Comparison of ENCODE assay signal across 22 cellular contexts in genomic region chr5:51829226-51829625, GRCh38.
DNase-seq lines count a peak whose midpoint lies in the region; ATAC-seq and TF ChIP-seq lines count a peak whose summit lies in the region.
"Had no signal": no experiment of that assay in that cellular context is flagged by ENCODE, and none has a peak within 500 bp of the region (broad histone marks: within the 10 kb centered on the region; RNA-seq: fewer than 3 reads in every experiment).

No MANE protein-coding gene starts in this region.

- no peaks in the 10 kb centered on the region for H4K20me1 ChIP-seq in smooth muscle cell (ENCODE audit: low read depth)

- no peak overlapping the region for H3K4me2 ChIP-seq in smooth muscle cell
- H3K4me2 ChIP-seq: KMS-11 had no signal

- H2AFZ ChIP-seq in smooth muscle cell (ENCODE audit: low read depth): no peak overlapping the region

- H3K27ac ChIP-seq in RWPE1: no peak overlapping the region
- H3K27ac ChIP-seq in smooth muscle cell (ENCODE audit: low read depth): peak overlapping the region; percentile 13
- H3K27ac ChIP-seq: ascending aorta, dorsolateral prefrontal cortex, heart left ventricle, KMS-11, left ventricle myocardium inferior, ovary, spleen had no signal

- no peak overlapping the region for H3K9ac ChIP-seq in smooth muscle cell (ENCODE audit: low read depth)
- H3K9ac ChIP-seq: KMS-11 had no signal

- no peaks in the 10 kb centered on the region for H3K4me1 ChIP-seq in smooth muscle cell (ENCODE audit: low read depth)
- H3K4me1 ChIP-seq: ascending aorta, left ventricle myocardium inferior, spleen had no signal

- 68% methylated on average over 2 of the region's 2 CpGs for WGBS in smooth muscle cell (ENCODE audit: low lambda C conversion rate)

- no peak overlapping the region for H3K4me3 ChIP-seq in epithelial cell of proximal tubule (ENCODE audit: low read depth, low read length)
- no peak overlapping the region for H3K4me3 ChIP-seq in smooth muscle cell
- H3K4me3 ChIP-seq: ascending aorta, dorsolateral prefrontal cortex, heart left ventricle, left ventricle myocardium inferior, ovary, spleen had no signal

- H3K36me3 ChIP-seq in smooth muscle cell (ENCODE audit: low read depth): no peaks in the 10 kb centered on the region
- H3K36me3 ChIP-seq: ascending aorta, heart left ventricle, left ventricle myocardium inferior, ovary, spleen had no signal

- POLR2A ChIA-PET in RWPE1 (lab: Yijun Ruan, JAX; ENCODE audit: low non-redundant PET): no interaction called here

- no peak for ATAC-seq in left cardiac atrium
- ATAC-seq: heart left ventricle; stimulated activated naive B cell treated with anti-CD40 and anti-IgM and Interleukin-4, amounts not matched to agents 10 μg/mL and 1 μg/mL and 100 μg/mL, for 72 hours; WTC11 had no signal

- CTCF ChIA-PET in RWPE1 (lab: Yijun Ruan, JAX): interaction anchor here (1.2 kb wide), 1 partner anchor 13 kb away, joined by 5 read pairs; no protein-coding TSS in a partner anchor

- no peaks in the 10 kb centered on the region for H3K79me2 ChIP-seq in smooth muscle cell (ENCODE audit: low read depth)

- no peaks in the 10 kb centered on the region for H3K27me3 ChIP-seq in smooth muscle cell (ENCODE audit: low read depth)
- H3K27me3 ChIP-seq: ascending aorta, heart left ventricle, ovary, spleen had no signal

- DNase-seq in HS-5 (ENCODE audit: low read depth): peak; percentile 66
- DNase-seq in RWPE1 (ENCODE audit: low spot score): peak; percentile 88
- peak; percentile 4 for DNase-seq in epithelial cell of proximal tubule (ENCODE audit: low read depth)
- DNase-seq in smooth muscle cell (lab: John Stamatoyannopoulos, UW; ENCODE audit: unreplicated experiment): no peak
- DNase-seq in DMS153 treated with DMSO at 0.1 percent for 48 hours (lab: John Stamatoyannopoulos, UW; ENCODE audit: unreplicated experiment): no peak
- no peak for DNase-seq in left cardiac atrium
- no peak for DNase-seq in stimulated activated CD4-positive, alpha-beta T cell treated with anti-CD3 and anti-CD28 coated beads, Interleukin-4, amount 100 ng/mL, for 24 hours
- DNase-seq: activated CD4-positive, alpha-beta T cell treated with anti-CD3 and anti-CD28 coated beads, Interleukin-2, amount 50 U/mL, for 4 hours; CD4-positive, alpha-beta T cell; dorsolateral prefrontal cortex; heart left ventricle; left ventricle myocardium inferior; NCI-H1694 treated with DMSO at 0.1 percent for 48 hours; NCI-H2171; NCI-H526 treated with DMSO at 0.1 percent for 48 hours; ovary; spleen; stimulated activated CD4-positive, alpha-beta T cell treated with anti-CD3 and anti-CD28 coated beads, Interleukin-4, amount 100 ng/mL, for 1 hour; stimulated activated naive B cell treated with anti-CD40 and anti-IgM and Interleukin-4, amounts not matched to agents 10 μg/mL and 1 μg/mL and 100 μg/mL, for 72 hours had no signal

- intact Hi-C loops in left cardiac atrium (cut with DNase I): no loop called here

- no peaks in the 10 kb centered on the region for H3K9me3 ChIP-seq in smooth muscle cell (replicated peaks; ENCODE audit: low read depth)
- H3K9me3 ChIP-seq: ascending aorta, heart left ventricle, left ventricle myocardium inferior, ovary had no signal

- H3F3A ChIP-seq in smooth muscle cell (ENCODE audit: low read depth): no peaks in the 10 kb centered on the region

- TF ChIP-seq CTCF in RWPE1 (conservative IDR thresholded peaks at IDR 0.05; ENCODE audit: low read depth): no peak
- TF ChIP-seq CTCF in epithelial cell of proximal tubule (conservative IDR thresholded peaks at IDR 0.05; ENCODE audit: low read depth, low read length): no peak
- no peak for TF ChIP-seq CTCF in smooth muscle cell (IDR thresholded peaks at IDR 0.05; ENCODE audit: borderline replicate concordance, insufficient read depth, poor library complexity, severe bottlenecking)

Comparison
In these comparisons a context has a peak if more than half of its experiments do, and no peak if none do; other contexts are left out.
1. DNase-seq: peak in HS-5 (single experiment), RWPE1 (single experiment) and epithelial cell of proximal tubule (single experiment); none in smooth muscle cell (single experiment), DMS153 treated with DMSO at 0.1 percent for 48 hours (single experiment), left cardiac atrium (single experiment) and stimulated activated CD4-positive, alpha-beta T cell treated with anti-CD3 and anti-CD28 coated beads, Interleukin-4, amount 100 ng/mL, for 24 hours (single experiment).